In genomic region chr3:50585919-50586762, GRCh38 we compare ENCODE assay signal across 20 cellular contexts. TPM values are rescaled to one million over a fixed set of nuclear protein-coding genes. Genes with fewer than 3 reads are reported as not detected.
DNase-seq lines count a peak whose midpoint lies in the region; ATAC-seq and TF ChIP-seq lines count a peak whose summit lies in the region.
"Had no signal": no experiment of that assay in that cellular context is flagged by ENCODE, and none has a peak within 500 bp of the region (broad histone marks: within the 10 kb centered on the region; RNA-seq: fewer than 3 reads in every experiment).

No MANE protein-coding gene starts in this region.

- H3K27me3 ChIP-seq in CD8-positive, alpha-beta T cell (ENCODE audit: insufficient read depth, low read length): no peaks in the 10 kb centered on the region
- no peaks in the 10 kb centered on the region for H3K27me3 ChIP-seq in foreskin keratinocyte
- H3K27me3 ChIP-seq: esophagus squamous epithelium, SJSA1 had no signal

- H3K4me3 Mint-ChIP-seq in activated CD4-positive, alpha-beta T cell treated with anti-CD3 and anti-CD28 coated beads for 36 hours: peak overlapping the region; percentile 10
- H3K4me3 Mint-ChIP-seq in CD8-positive, alpha-beta T cell: no peak overlapping the region
- no peak overlapping the region for H3K4me3 Mint-ChIP-seq in activated CD8-positive, alpha-beta T cell treated with anti-CD3 and anti-CD28 coated beads for 36 hours
- H3K4me3 Mint-ChIP-seq in naive thymus-derived CD8-positive, alpha-beta T cell: no peak overlapping the region
- H3K4me3 Mint-ChIP-seq: CD4-positive, alpha-beta T cell; HFFc6 had no signal

- no peaks in the 10 kb centered on the region for H3K9me3 ChIP-seq in CD8-positive, alpha-beta T cell (ENCODE audit: low read length)
- H3K9me3 ChIP-seq: esophagus squamous epithelium, SJSA1 had no signal

- H3K4me1 ChIP-seq in CD8-positive, alpha-beta T cell (ENCODE audit: insufficient read depth, low read length): peaks cover 50% of the 10 kb centered on the region
- H3K4me1 ChIP-seq in foreskin keratinocyte: peaks cover 22% of the 10 kb centered on the region
- H3K4me1 ChIP-seq: SJSA1 had no signal

- no peak for TF ChIP-seq CTCF in CD8-positive, alpha-beta T cell (IDR thresholded peaks at IDR 0.05)
- no peak for TF ChIP-seq CTCF in activated CD8-positive, alpha-beta T cell treated with anti-CD3 and anti-CD28 coated beads for 36 hours (IDR thresholded peaks at IDR 0.05)
- TF ChIP-seq CTCF in foreskin keratinocyte (conservative IDR thresholded peaks at IDR 0.05): no peak

- DNase-seq in activated CD4-positive, alpha-beta T cell treated with anti-CD3 and anti-CD28 coated beads for 36 hours: peak; percentile 81
- DNase-seq in activated CD4-positive, alpha-beta T cell treated with anti-CD3 and anti-CD28 coated beads for 1 hour: no peak
- DNase-seq in CD8-positive, alpha-beta T cell: peak in 1 of 7 experiments; percentile 1
- peak; percentile 86 for DNase-seq in activated CD8-positive, alpha-beta T cell treated with anti-CD3 and anti-CD28 coated beads for 36 hours
- DNase-seq in naive thymus-derived CD8-positive, alpha-beta T cell: no peak
- no peak for DNase-seq in foreskin keratinocyte
- DNase-seq: 8988T; CD4-positive, alpha-beta T cell; cortex of kidney; esophagus squamous epithelium; HFFc6; NCI-H2029; NCI-H510A; occipital lobe; substantia nigra had no signal

- POLR2A ChIA-PET in activated CD4-positive, alpha-beta T cell treated with anti-CD3 and anti-CD28 coated beads for 36 hours (lab: Charles Lee): interaction anchor here (0.6 to 9.2 kb wide), 7 partner anchors 12 to 235 kb away, joined by 3 to 585 read pairs (median 5); partner anchors contain the start of genes C3orf18, CISH and HEMK1
- POLR2A ChIA-PET in CD8-positive, alpha-beta T cell (lab: Charles Lee): interaction anchor here (0.5 to 9.3 kb wide), 7 partner anchors 8 to 31 kb away, joined by 3 to 110 read pairs (median 3); partner anchors contain the start of gene CISH
- POLR2A ChIA-PET in activated CD8-positive, alpha-beta T cell treated with anti-CD3 and anti-CD28 coated beads for 36 hours (lab: Charles Lee): interaction anchor here (1.3 to 25.8 kb wide), 4 partner anchors 8 to 91 kb away, joined by 3 to 1836 read pairs (median 430); partner anchors contain the start of genes C3orf18, CISH, HEMK1 and MAPKAPK3
- POLR2A ChIA-PET in naive thymus-derived CD8-positive, alpha-beta T cell (lab: Charles Lee): interaction anchor here (0.8 to 11.1 kb wide), 4 partner anchors 12 to 799 kb away, joined by 3 to 433 read pairs (median 104); partner anchors contain the start of genes C3orf18, CISH, HEMK1 and MANF

- no peak overlapping the region for H3K27ac ChIP-seq in CD8-positive, alpha-beta T cell (ENCODE audit: low read depth, low read length)
- no peak overlapping the region for H3K27ac ChIP-seq in foreskin keratinocyte
- H3K27ac ChIP-seq: esophagus squamous epithelium, SJSA1, skin epidermis had no signal

- no peaks in the 10 kb centered on the region for H3K9me3 Mint-ChIP-seq in activated CD4-positive, alpha-beta T cell treated with anti-CD3 and anti-CD28 coated beads for 36 hours (ENCODE audit: low read depth)
- H3K9me3 Mint-ChIP-seq in CD8-positive, alpha-beta T cell: no peaks in the 10 kb centered on the region
- H3K9me3 Mint-ChIP-seq in activated CD8-positive, alpha-beta T cell treated with anti-CD3 and anti-CD28 coated beads for 36 hours: no peaks in the 10 kb centered on the region
- H3K9me3 Mint-ChIP-seq in naive thymus-derived CD8-positive, alpha-beta T cell: no peaks in the 10 kb centered on the region
- H3K9me3 Mint-ChIP-seq: CD4-positive, alpha-beta T cell; HFFc6 had no signal

- peaks cover 82% of the 10 kb centered on the region for H3K4me1 Mint-ChIP-seq in activated CD4-positive, alpha-beta T cell treated with anti-CD3 and anti-CD28 coated beads for 36 hours
- peaks cover 45% of the 10 kb centered on the region for H3K4me1 Mint-ChIP-seq in CD8-positive, alpha-beta T cell (ENCODE audit: low read depth)
- H3K4me1 Mint-ChIP-seq in activated CD8-positive, alpha-beta T cell treated with anti-CD3 and anti-CD28 coated beads for 36 hours (ENCODE audit: low read depth): peaks cover 77% of the 10 kb centered on the region
- peaks cover 31 to 73% (median 51%) of the 10 kb centered on the region in 4 donors for H3K4me1 Mint-ChIP-seq in naive thymus-derived CD8-positive, alpha-beta T cell

- H3K27ac Mint-ChIP-seq in activated CD4-positive, alpha-beta T cell treated with anti-CD3 and anti-CD28 coated beads for 36 hours: peak overlapping the region; percentile 100
- H3K27ac Mint-ChIP-seq in CD8-positive, alpha-beta T cell: peak overlapping the region; percentile 49
- peak overlapping the region; percentile 100 for H3K27ac Mint-ChIP-seq in activated CD8-positive, alpha-beta T cell treated with anti-CD3 and anti-CD28 coated beads for 36 hours
- H3K27ac Mint-ChIP-seq in naive thymus-derived CD8-positive, alpha-beta T cell: peak overlapping the region in 8 of 10 donors; percentile 48 to 90 (median 76)
- H3K27ac Mint-ChIP-seq: HFFc6 had no signal

- peak; percentile 7 for ATAC-seq in activated CD4-positive, alpha-beta T cell treated with anti-CD3 and anti-CD28 coated beads for 36 hours
- ATAC-seq in CD8-positive, alpha-beta T cell: no peak
- ATAC-seq in activated CD8-positive, alpha-beta T cell treated with anti-CD3 and anti-CD28 coated beads for 36 hours: peak; percentile 3
- no peak for ATAC-seq in naive thymus-derived CD8-positive, alpha-beta T cell
- no peak for ATAC-seq in HG02678 (IDR thresholded peaks at IDR 0.05; ENCODE audit: unreplicated experiment)
- ATAC-seq in foreskin keratinocyte: no peak
- no peak for ATAC-seq in HG03039 (IDR thresholded peaks at IDR 0.05; ENCODE audit: unreplicated experiment)

- H3K27me3 Mint-ChIP-seq in activated CD4-positive, alpha-beta T cell treated with anti-CD3 and anti-CD28 coated beads for 36 hours: no peaks in the 10 kb centered on the region
- H3K27me3 Mint-ChIP-seq in CD8-positive, alpha-beta T cell (ENCODE audit: low read depth): no peaks in the 10 kb centered on the region
- H3K27me3 Mint-ChIP-seq in activated CD8-positive, alpha-beta T cell treated with anti-CD3 and anti-CD28 coated beads for 36 hours: no peaks in the 10 kb centered on the region
- no peaks in the 10 kb centered on the region for H3K27me3 Mint-ChIP-seq in naive thymus-derived CD8-positive, alpha-beta T cell
- H3K27me3 Mint-ChIP-seq: CD4-positive, alpha-beta T cell had no signal

- no peaks in the 10 kb centered on the region for H3K36me3 ChIP-seq in CD8-positive, alpha-beta T cell (ENCODE audit: insufficient read depth, low read length)
- H3K36me3 ChIP-seq: SJSA1 had no signal

- CTCF ChIA-PET in activated CD4-positive, alpha-beta T cell treated with anti-CD3 and anti-CD28 coated beads for 36 hours (lab: Charles Lee): interaction anchor here (1.2 to 10.4 kb wide), 5 partner anchors 15 to 67 kb away, joined by 3 to 339 read pairs (median 5); partner anchors contain the start of genes C3orf18, CISH, HEMK1 and MAPKAPK3
- CTCF ChIA-PET in CD8-positive, alpha-beta T cell (lab: Charles Lee): interaction anchor here (0.9 to 11.0 kb wide), 4 partner anchors 14 to 724 kb away, joined by 4 to 345 read pairs (median 79); partner anchors contain the start of genes CISH, HEMK1 and MAPKAPK3
- CTCF ChIA-PET in activated CD8-positive, alpha-beta T cell treated with anti-CD3 and anti-CD28 coated beads for 36 hours (lab: Charles Lee): interaction anchor here (0.8 to 10.4 kb wide), 5 partner anchors 13 to 68 kb away, joined by 3 to 283 read pairs (median 129); partner anchors contain the start of genes C3orf18, HEMK1 and MAPKAPK3

- intact Hi-C loops in activated CD4-positive, alpha-beta T cell treated with anti-CD3 and anti-CD28 coated beads for 36 hours (cut with DNase I, micrococcal nuclease): no loop called here
- intact Hi-C loops in CD8-positive, alpha-beta T cell (cut with DNase I, micrococcal nuclease): no loop called here
- intact Hi-C loops in activated CD8-positive, alpha-beta T cell treated with anti-CD3 and anti-CD28 coated beads for 36 hours (cut with micrococcal nuclease): no loop called here

- no peak overlapping the region for H3K4me3 ChIP-seq in CD8-positive, alpha-beta T cell (ENCODE audit: low read depth, low read length)
- H3K4me3 ChIP-seq: esophagus squamous epithelium, SJSA1, skin epidermis had no signal

- H3K36me3 Mint-ChIP-seq in activated CD4-positive, alpha-beta T cell treated with anti-CD3 and anti-CD28 coated beads for 36 hours (ENCODE audit: low read depth): peaks cover 66% of the 10 kb centered on the region
- H3K36me3 Mint-ChIP-seq in CD8-positive, alpha-beta T cell: peaks cover 29% of the 10 kb centered on the region
- peaks cover 73% of the 10 kb centered on the region for H3K36me3 Mint-ChIP-seq in activated CD8-positive, alpha-beta T cell treated with anti-CD3 and anti-CD28 coated beads for 36 hours (ENCODE audit: low read depth)
- H3K36me3 Mint-ChIP-seq in naive thymus-derived CD8-positive, alpha-beta T cell: peaks cover 0 to 9% (median 5%) of the 10 kb centered on the region in 3 donors

RNA-seq across cellular contexts. Expression of gene HEMK1, which starts 16.8 kb away (rescaled TPM):
- total RNA-seq in activated CD4-positive, alpha-beta T cell treated with anti-CD3 and anti-CD28 coated beads for 36 hours: 10 to 100 TPM; 61.6 to 77.7 TPM
- total RNA-seq in CD8-positive, alpha-beta T cell: 10 to 100 TPM; 11.1 to 12.5 TPM
- total RNA-seq in activated CD8-positive, alpha-beta T cell treated with anti-CD3 and anti-CD28 coated beads for 36 hours: 100 to 1,000 TPM in 1 of 2 experiments, 10 to 100 TPM in 1; 97.1 to 101 TPM
- total RNA-seq in naive thymus-derived CD8-positive, alpha-beta T cell: 10 to 100 TPM; 65.1 to 67.1 TPM
- polyA plus RNA-seq in naive thymus-derived CD8-positive, alpha-beta T cell: 10 to 100 TPM; 20.2 to 43.1 (median 30.3) TPM
- total RNA-seq in foreskin keratinocyte: 20.5 and 24.5 TPM in 2 replicates
- 23.5 and 26.5 TPM in 2 replicates for polyA plus RNA-seq in foreskin keratinocyte

RNA-seq across cellular contexts. Expression of gene C3orf18, which starts 18.6 kb away (rescaled TPM):
- 10 to 100 TPM; 31.7 to 31.9 TPM for total RNA-seq in activated CD4-positive, alpha-beta T cell treated with anti-CD3 and anti-CD28 coated beads for 36 hours
- 1 to 10 TPM; 5.4 to 5.5 TPM for total RNA-seq in CD8-positive, alpha-beta T cell
- total RNA-seq in activated CD8-positive, alpha-beta T cell treated with anti-CD3 and anti-CD28 coated beads for 36 hours: 10 to 100 TPM; 37.9 to 41.3 TPM
- total RNA-seq in naive thymus-derived CD8-positive, alpha-beta T cell: 10 to 100 TPM; 17.7 to 18.4 TPM
- 10 to 100 TPM; 14.1 to 17.3 (median 14.2) TPM for polyA plus RNA-seq in naive thymus-derived CD8-positive, alpha-beta T cell
- total RNA-seq in foreskin keratinocyte: 5.0 and 5.4 TPM in 2 replicates
- 3.8 and 4.0 TPM in 2 replicates for polyA plus RNA-seq in foreskin keratinocyte

RNA-seq across cellular contexts. Expression of gene CISH, which starts 25.4 kb away (rescaled TPM):
- total RNA-seq in activated CD4-positive, alpha-beta T cell treated with anti-CD3 and anti-CD28 coated beads for 36 hours: 100 to 1,000 TPM; 265 to 269 TPM
- 1 to 10 TPM; 4.7 to 5.6 TPM for total RNA-seq in CD8-positive, alpha-beta T cell
- total RNA-seq in activated CD8-positive, alpha-beta T cell treated with anti-CD3 and anti-CD28 coated beads for 36 hours: 100 to 1,000 TPM; 307 to 308 TPM
- total RNA-seq in naive thymus-derived CD8-positive, alpha-beta T cell: 1 to 10 TPM; 8.1 to 8.8 TPM
- polyA plus RNA-seq in naive thymus-derived CD8-positive, alpha-beta T cell: 100 to 1,000 TPM in 2 of 3 donors, 10 to 100 TPM in 1; 16.3 to 135 (median 100) TPM
- 5.7 and 6.2 TPM in 2 replicates for total RNA-seq in foreskin keratinocyte
- polyA plus RNA-seq in foreskin keratinocyte: 5.9 and 7.3 TPM in 2 replicates
- total RNA-seq: OCI-LY7 had no signal

RNA-seq across cellular contexts. Expression of gene MAPKAPK3, which starts 30.8 kb away (rescaled TPM):
- total RNA-seq in activated CD4-positive, alpha-beta T cell treated with anti-CD3 and anti-CD28 coated beads for 36 hours: 100 to 1,000 TPM; 178 to 218 TPM
- 10 to 100 TPM; 18.3 to 18.5 TPM for total RNA-seq in CD8-positive, alpha-beta T cell
- total RNA-seq in activated CD8-positive, alpha-beta T cell treated with anti-CD3 and anti-CD28 coated beads for 36 hours: 100 to 1,000 TPM; 204 to 205 TPM
- 10 to 100 TPM; 27.5 TPM for total RNA-seq in naive thymus-derived CD8-positive, alpha-beta T cell
- 10 to 100 TPM; 42.4 to 48.2 (median 48.1) TPM for polyA plus RNA-seq in naive thymus-derived CD8-positive, alpha-beta T cell
- 115 and 118 TPM in 2 replicates for total RNA-seq in foreskin keratinocyte
- polyA plus RNA-seq in foreskin keratinocyte: 104 and 110 TPM in 2 replicates

Comparison
In these comparisons a context has a peak if more than half of its experiments do, and no peak if none do; other contexts are left out.
1. DNase-seq: peak in activated CD4-positive, alpha-beta T cell treated with anti-CD3 and anti-CD28 coated beads for 36 hours (single experiment) and activated CD8-positive, alpha-beta T cell treated with anti-CD3 and anti-CD28 coated beads for 36 hours (single experiment); none in activated CD4-positive, alpha-beta T cell treated with anti-CD3 and anti-CD28 coated beads for 1 hour (single experiment), naive thymus-derived CD8-positive, alpha-beta T cell (0 of 10) and foreskin keratinocyte (0 of 2).
2. ATAC-seq: peak in activated CD4-positive, alpha-beta T cell treated with anti-CD3 and anti-CD28 coated beads for 36 hours (single experiment) and activated CD8-positive, alpha-beta T cell treated with anti-CD3 and anti-CD28 coated beads for 36 hours (single experiment); none in CD8-positive, alpha-beta T cell (single experiment), naive thymus-derived CD8-positive, alpha-beta T cell (0 of 2), HG02678 (single experiment), foreskin keratinocyte (single experiment) and HG03039 (single experiment).
3. H3K27ac Mint-ChIP-seq: peak in every context shown above with its lines; median percentile 100 in activated CD4-positive, alpha-beta T cell treated with anti-CD3 and anti-CD28 coated beads for 36 hours; 100 in activated CD8-positive, alpha-beta T cell treated with anti-CD3 and anti-CD28 coated beads for 36 hours; 76 in naive thymus-derived CD8-positive, alpha-beta T cell; 49 in CD8-positive, alpha-beta T cell.
4. RNA of gene CISH, which starts 25.4 kb away (total RNA-seq): 307 to 308 TPM in activated CD8-positive, alpha-beta T cell treated with anti-CD3 and anti-CD28 coated beads for 36 hours and 265 to 269 TPM in activated CD4-positive, alpha-beta T cell treated with anti-CD3 and anti-CD28 coated beads for 36 hours; 8.1 to 8.8 TPM in naive thymus-derived CD8-positive, alpha-beta T cell, 5.7 to 6.2 TPM in foreskin keratinocyte and 4.7 to 5.6 TPM in CD8-positive, alpha-beta T cell; every median in the first group is over 10 times any median in the second.